Comparison of ENCODE assay signal across 19 cellular contexts in genomic region chr3:15683253-15683652, GRCh38.
A peak's percentile ranks its signal among the peaks of the same experiment; 100 is the strongest.
DNase-seq lines count a peak whose midpoint lies in the region; ATAC-seq and TF ChIP-seq lines count a peak whose summit lies in the region.
"Had no signal": no experiment of that assay in that cellular context is flagged by ENCODE, and none has a peak within 500 bp of the region (broad histone marks: within the 10 kb centered on the region; RNA-seq: fewer than 3 reads in every experiment).

No MANE protein-coding gene starts in this region.

- DNase-seq in HFFc6 (no peak), PC-9 (no peak), hepatocyte (ENCODE audit: low spot score) (no peak), GM10266 (ENCODE audit: extremely low spot score) (no peak)
- DNase-seq in stimulated activated CD4-positive, alpha-beta T cell treated with anti-CD3 and anti-CD28 coated beads, Interleukin-1b, Interleukin-23, amount 100 ng/mL, for 48 hours, result no peak
- DNase-seq: activated B cell treated with CpG ODN at 0.5 μM for 24 hours; AML-193; endodermal cell; foreskin keratinocyte; NCI-H1694 treated with DMSO at 0.1 percent for 48 hours; NCI-H446 treated with DMSO at 0.1 percent for 48 hours; stimulated activated naive CD8-positive, alpha-beta T cell treated with anti-CD3 and anti-CD28 coated beads, Interleukin-15, amount 100 ng/mL, for 72 hours; SW 1271 had no signal

- intact Hi-C loops in PC-9 (cut with micrococcal nuclease; ENCODE audit: unreplicated experiment), result no loop called here

- H3F3A ChIP-seq in PC-9 (ENCODE audit: insufficient read depth, low read depth), result peaks cover 19% of the 10 kb centered on the region

- no peaks in the 10 kb centered on the region for H3K27me3 ChIP-seq in PC-9 (ENCODE audit: insufficient read depth, low read depth)
- H3K27me3 ChIP-seq in hepatocyte, result no peaks in the 10 kb centered on the region
- no peaks in the 10 kb centered on the region for H3K27me3 ChIP-seq in subcutaneous abdominal adipose tissue (ENCODE audit: control insufficient read depth in 5 of 5, insufficient read depth in 4 of 5, low read length in 5 of 5)
- H3K27me3 ChIP-seq: foreskin keratinocyte had no signal

- H3K36me3 Mint-ChIP-seq in HFFc6 (ENCODE audit: low read depth), result peaks cover 30% of the 10 kb centered on the region

- no peak for ATAC-seq in HG03280 (IDR thresholded peaks at IDR 0.05; ENCODE audit: unreplicated experiment)
- ATAC-seq: foreskin keratinocyte; left lobe of liver; stimulated activated naive CD8-positive, alpha-beta T cell treated with anti-CD3 and anti-CD28 coated beads, Interleukin-15, amount 100 ng/mL, for 72 hours had no signal

- H3K27ac Mint-ChIP-seq in HFFc6, result peak overlapping the region; percentile 49
- H3K27ac Mint-ChIP-seq: activated B cell treated with CpG ODN at 0.5 μM for 24 hours; activated T-helper 2 cell treated with anti-CD3 and anti-CD28 coated beads, Interferon-gamma antibody, Interleukin-2, Interleukin-4, amounts not matched to agents 10 μg/mL and 5 μg/mL and 100 μg/mL, durations not matched to agents 14 hours and 24 hours and 36 hours; endodermal cell; stimulated activated naive CD8-positive, alpha-beta T cell treated with anti-CD3 and anti-CD28 coated beads, Interleukin-15, amount 100 ng/mL, for 72 hours had no signal

- CTCF ChIA-PET in PC-9 (lab: Charles Lee), result no interaction called here

- POLR2A ChIA-PET in PC-9 (lab: Charles Lee; ENCODE audit: unreplicated experiment), result no interaction called here

- no peak overlapping the region for H3K4me3 ChIP-seq in PC-9
- H3K4me3 ChIP-seq in hepatocyte, result no peak overlapping the region
- no peak overlapping the region for H3K4me3 ChIP-seq in subcutaneous abdominal adipose tissue (ENCODE audit: low read depth in 1 of 5, low read length in 5 of 5)
- H3K4me3 ChIP-seq: prostate gland had no signal

- H3K27me3 Mint-ChIP-seq in HFFc6 (ENCODE audit: insufficient read depth), result no peaks in the 10 kb centered on the region
- H3K27me3 Mint-ChIP-seq: activated B cell treated with CpG ODN at 0.5 μM for 24 hours; central memory CD8-positive, alpha-beta T cell; stimulated activated naive CD8-positive, alpha-beta T cell treated with anti-CD3 and anti-CD28 coated beads, Interleukin-15, amount 100 ng/mL, for 72 hours had no signal

- H4K20me1 ChIP-seq in PC-9 (ENCODE audit: insufficient read depth) (no peaks in the 10 kb centered on the region), hepatocyte (ENCODE audit: insufficient read depth, poor library complexity, severe bottlenecking) (no peaks in the 10 kb centered on the region)

- H3K9me3 Mint-ChIP-seq in HFFc6, result no peaks in the 10 kb centered on the region
- H3K9me3 Mint-ChIP-seq: activated B cell treated with CpG ODN at 0.5 μM for 24 hours; activated T-helper 2 cell treated with anti-CD3 and anti-CD28 coated beads, Interferon-gamma antibody, Interleukin-2, Interleukin-4, amounts not matched to agents 10 μg/mL and 5 μg/mL and 100 μg/mL, durations not matched to agents 14 hours and 24 hours and 36 hours; central memory CD8-positive, alpha-beta T cell; endodermal cell; stimulated activated naive CD8-positive, alpha-beta T cell treated with anti-CD3 and anti-CD28 coated beads, Interleukin-15, amount 100 ng/mL, for 72 hours had no signal

- H3K9me3 ChIP-seq in PC-9 (ENCODE audit: insufficient read depth, low read depth) (no peaks in the 10 kb centered on the region), hepatocyte (ENCODE audit: low read depth) (no peaks in the 10 kb centered on the region), subcutaneous abdominal adipose tissue (ENCODE audit: control insufficient read depth in 5 of 5, low read length in 5 of 5) (no peaks in the 10 kb centered on the region)
- H3K9me3 ChIP-seq: prostate gland had no signal

- peak overlapping the region in 1 of 5 donors; percentile 21 for H3K9ac ChIP-seq in subcutaneous abdominal adipose tissue (ENCODE audit: low read length in 5 of 5)

- TF ChIP-seq CTCF in HFFc6 (IDR thresholded peaks at IDR 0.05), result no peak
- no peak for TF ChIP-seq CTCF in PC-9 (conservative IDR thresholded peaks at IDR 0.05)
- TF ChIP-seq CTCF in hepatocyte (IDR thresholded peaks at IDR 0.05; ENCODE audit: poor library complexity), result no peak
- TF ChIP-seq CTCF in GM10266 (IDR thresholded peaks at IDR 0.05; ENCODE audit: control insufficient read depth, insufficient read depth, low read depth, missing control alignments), result no peak

- BruUV-seq in PC-9 (replicated peaks; lab: Mats Ljungman, UMichigan), result no TSS peak

- H3K79me2 ChIP-seq in PC-9 (ENCODE audit: low read depth) (no peaks in the 10 kb centered on the region), hepatocyte (no peaks in the 10 kb centered on the region)

- H2AFZ ChIP-seq in PC-9 (no peak overlapping the region), hepatocyte (no peak overlapping the region)

- H3K4me1 ChIP-seq in PC-9 (replicated peaks; ENCODE audit: insufficient read depth) (no peaks in the 10 kb centered on the region), hepatocyte (ENCODE audit: insufficient read depth) (peaks cover 16% of the 10 kb centered on the region), subcutaneous abdominal adipose tissue (ENCODE audit: control insufficient read depth in 5 of 5, insufficient read depth in 5 of 5, low read length in 5 of 5) (peaks cover 2 to 26% (median 13%) of the 10 kb centered on the region in 5 donors)
- H3K4me1 ChIP-seq: foreskin keratinocyte had no signal

- peaks cover 43% of the 10 kb centered on the region for H3K36me3 ChIP-seq in PC-9 (ENCODE audit: low read depth)
- H3K36me3 ChIP-seq in hepatocyte (replicated peaks; ENCODE audit: insufficient read depth, low read depth), result no peaks in the 10 kb centered on the region
- peaks cover 23 to 34% (median 28%) of the 10 kb centered on the region in 5 donors for H3K36me3 ChIP-seq in subcutaneous abdominal adipose tissue (ENCODE audit: control insufficient read depth in 5 of 5, insufficient read depth in 5 of 5, low read length in 5 of 5)
- H3K36me3 ChIP-seq: prostate gland had no signal

- H3K4me2 ChIP-seq in PC-9 (no peak overlapping the region), hepatocyte (no peak overlapping the region)

- H3K4me1 Mint-ChIP-seq in HFFc6 (ENCODE audit: low read depth), result peaks cover 27% of the 10 kb centered on the region
- H3K4me1 Mint-ChIP-seq: activated B cell treated with CpG ODN at 0.5 μM for 24 hours; central memory CD8-positive, alpha-beta T cell; endodermal cell; stimulated activated naive CD8-positive, alpha-beta T cell treated with anti-CD3 and anti-CD28 coated beads, Interleukin-15, amount 100 ng/mL, for 72 hours had no signal

- H3K4me3 Mint-ChIP-seq in HFFc6, result no peak overlapping the region
- H3K4me3 Mint-ChIP-seq: activated B cell treated with CpG ODN at 0.5 μM for 24 hours; central memory CD8-positive, alpha-beta T cell; endodermal cell; stimulated activated naive CD8-positive, alpha-beta T cell treated with anti-CD3 and anti-CD28 coated beads, Interleukin-15, amount 100 ng/mL, for 72 hours had no signal

- H3K9me2 ChIP-seq in PC-9 (ENCODE audit: insufficient read depth), result 0 out of 2 replicates have a peak, but pooled peaks cover 3% of the 10 kb centered on the region
- no peaks in the 10 kb centered on the region for H3K9me2 ChIP-seq in hepatocyte (replicated peaks; ENCODE audit: insufficient read depth)

- H3K27ac ChIP-seq in PC-9, result peak overlapping the region; percentile 1; the same call in 1 of the 2 replicates
- H3K27ac ChIP-seq in hepatocyte, result peak overlapping the region; percentile 18
- H3K27ac ChIP-seq in subcutaneous abdominal adipose tissue (ENCODE audit: low read depth, low read length), result peak overlapping the region; percentile 45
- H3K27ac ChIP-seq: foreskin keratinocyte had no signal

- WGBS in hepatocyte (ENCODE audit: low lambda C conversion rate, missing lambda C conversion rate), result 80% methylated on average over 1 of the region's 1 CpG
